In the genomic region with DNA sequence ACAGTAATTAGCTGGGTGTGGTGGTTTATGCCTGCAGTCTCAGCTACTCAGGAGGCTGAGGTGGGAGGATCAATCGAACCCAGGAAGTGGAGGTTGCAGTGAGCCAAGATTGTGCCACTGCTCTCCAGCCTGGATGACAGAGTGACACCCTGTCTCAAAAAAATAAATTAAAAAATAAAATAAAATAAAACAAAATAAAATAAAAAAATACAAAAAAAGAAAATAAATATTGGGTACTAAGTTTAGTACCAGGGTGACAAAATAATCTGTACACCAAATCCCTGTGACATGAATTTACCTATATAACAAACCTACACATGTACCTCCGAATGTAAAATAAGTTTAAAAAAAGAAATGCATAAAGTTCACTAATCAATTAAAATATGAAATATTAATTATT, we compare ENCODE assay signal across 8 cellular contexts.
"Had no signal": no experiment of that assay in that cellular context is flagged by ENCODE, and none has a peak within 500 bp of the region (broad histone marks: within the 10 kb centered on the region; RNA-seq: fewer than 3 reads in every experiment).

No MANE protein-coding gene starts in this region.

- ATAC-seq: HCT116 had no signal

- FAIRE-seq: HTR-8/SVneo had no signal

- DNase-seq: GM23248, GOT3, H7, HFFc6, IMR-90, KBM-7 had no signal

- H3K4me3 Mint-ChIP-seq: HFFc6 had no signal

- H3K27ac Mint-ChIP-seq: HFFc6 had no signal
